ENCODE assay signal across 20 cellular contexts in the genomic region with DNA sequence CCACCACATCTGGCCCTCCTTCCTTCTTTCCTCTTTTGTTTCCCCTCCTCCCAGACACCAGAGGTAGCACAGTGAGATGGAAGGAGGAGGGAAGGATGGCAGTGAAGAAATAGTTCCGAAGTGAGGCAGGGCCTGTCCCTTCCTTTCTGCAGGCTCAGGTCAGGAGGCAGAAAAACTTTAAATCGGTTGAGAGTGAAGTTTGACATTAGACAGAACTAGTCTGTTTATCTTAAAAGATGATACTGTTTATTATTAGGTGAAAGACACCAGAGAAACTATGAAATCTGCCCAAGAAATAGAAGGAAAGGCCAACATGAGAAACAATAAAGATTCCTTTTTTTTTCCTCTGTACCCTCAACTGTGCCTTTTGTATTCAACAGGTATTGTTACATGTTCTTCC.
"Had no signal": no experiment of that assay in that cellular context is flagged by ENCODE, and none has a peak within 500 bp of the region (broad histone marks: within the 10 kb centered on the region; RNA-seq: fewer than 3 reads in every experiment).

No MANE protein-coding gene starts in this region.

- H2AFZ ChIP-seq: hepatocyte had no signal

- H3K4me2 ChIP-seq: hepatocyte had no signal

- ATAC-seq: left colon; left ventricle myocardium superior; naive thymus-derived CD4-positive, alpha-beta T cell; psoas muscle; right lobe of liver; stimulated activated memory B cell treated with anti-CD40 and anti-IgM and Interleukin-4, amounts not matched to agents 10 μg/mL and 1 μg/mL and 100 μg/mL, for 72 hours; stimulated activated naive CD8-positive, alpha-beta T cell treated with anti-CD3 and anti-CD28 coated beads, Interleukin-15, amount 100 ng/mL, for 72 hours had no signal

- H3K27ac ChIP-seq: esophagus muscularis mucosa, hepatocyte, psoas muscle, right lobe of liver, spleen, testis, tibial nerve had no signal

- H3K27me3 ChIP-seq: esophagus muscularis mucosa, hepatocyte, right lobe of liver, spleen, testis, tibial nerve had no signal

- H3K4me1 ChIP-seq: psoas muscle, right lobe of liver, spleen, testis, tibial nerve had no signal

- H3K79me2 ChIP-seq: hepatocyte had no signal

- H3K9me3 ChIP-seq: esophagus muscularis mucosa, psoas muscle, right lobe of liver, spleen, testis, tibial nerve had no signal

- DNase-seq: effector memory CD4-positive, alpha-beta T cell; head of caudate nucleus; left colon; left ventricle myocardium superior; naive thymus-derived CD4-positive, alpha-beta T cell; nephron progenitor cell; psoas muscle; retina; right lobe of liver; spleen; stimulated activated CD4-positive, alpha-beta T cell treated with anti-CD3 and anti-CD28 coated beads, Interleukin-15, amount 100 ng/mL, for 24 hours; stimulated activated CD4-positive, alpha-beta T cell treated with anti-CD3 and anti-CD28 coated beads, Interleukin-1b, Interleukin-23, amount 100 ng/mL, for 48 hours; stimulated activated CD4-positive, alpha-beta T cell treated with anti-CD3 and anti-CD28 coated beads, Interleukin-4, amount 100 ng/mL, for 24 hours; stimulated activated naive CD8-positive, alpha-beta T cell treated with anti-CD3 and anti-CD28 coated beads, Interleukin-15, amount 100 ng/mL, for 72 hours; testis had no signal

- H3K36me3 ChIP-seq: esophagus muscularis mucosa, right lobe of liver, spleen, tibial nerve had no signal

- H3K4me3 ChIP-seq: esophagus muscularis mucosa, hepatocyte, lung, psoas muscle, right lobe of liver, spleen, testis, tibial nerve had no signal
